Comparison of ENCODE assay signal across 9 cellular contexts in genomic region chr6:30075987-30076311, GRCh38. TPM values are rescaled to one million over a fixed set of nuclear protein-coding genes. Genes with fewer than 3 reads are reported as not detected.
DNase-seq lines count a peak whose midpoint lies in the region; ATAC-seq and TF ChIP-seq lines count a peak whose summit lies in the region.
"Had no signal": no experiment of that assay in that cellular context is flagged by ENCODE, and none has a peak within 500 bp of the region (broad histone marks: within the 10 kb centered on the region; RNA-seq: fewer than 3 reads in every experiment).

No MANE protein-coding gene starts in this region.

- peak overlapping the region; percentile 64 for H3K4me3 Mint-ChIP-seq in memory B cell

- peak; percentile 67 for DNase-seq in HPDE6-E6E7 (ENCODE audit: extremely low spot score)
- DNase-seq in breast epithelium (ENCODE audit: low spot score in 2 of 2), result peak; percentile 87 to 97
- no peak for DNase-seq in memory B cell (ENCODE audit: low spot score in 2 of 2)
- DNase-seq in DMS 273 (lab: John Stamatoyannopoulos, UW; ENCODE audit: unreplicated experiment), result no peak
- no peak for DNase-seq in AML-193 (lab: John Stamatoyannopoulos, UW)

- peak overlapping the region; percentile 42 for H3K27ac Mint-ChIP-seq in memory B cell
- H3K27ac Mint-ChIP-seq: activated naive CD4-positive, alpha-beta T cell treated with anti-CD3 and anti-CD28 coated beads for 36 hours had no signal

- H3K27ac ChIP-seq in BLaER1 (no peak overlapping the region), breast epithelium (peak overlapping the region; percentile 95 to 96)

- H3K36me3 Mint-ChIP-seq in memory B cell, result peaks cover 12% of the 10 kb centered on the region

- H3K9ac ChIP-seq in BLaER1, result no peak overlapping the region

- H3K4me3 ChIP-seq in BLaER1 (no peak overlapping the region), breast epithelium (peak overlapping the region in 2 of 3 donors; percentile 72 to 82)

- peaks cover 38% of the 10 kb centered on the region for H3K4me1 ChIP-seq in BLaER1
- H3K4me1 ChIP-seq in breast epithelium, result no peaks in the 10 kb centered on the region

- peaks cover 44% of the 10 kb centered on the region for H3K27me3 Mint-ChIP-seq in memory B cell

- peaks cover 12% of the 10 kb centered on the region for H3K4me1 Mint-ChIP-seq in memory B cell

- TF ChIP-seq POLR2A in breast epithelium (IDR thresholded peaks at IDR 0.05), result no peak

- ATAC-seq in memory B cell (ENCODE audit: low read depth) (no peak), HG03378 (IDR thresholded peaks at IDR 0.05; ENCODE audit: unreplicated experiment) (no peak), GM21447 (IDR thresholded peaks at IDR 0.05; ENCODE audit: unreplicated experiment) (no peak)

- H3K9me3 Mint-ChIP-seq in memory B cell, result no peaks in the 10 kb centered on the region
- H3K9me3 Mint-ChIP-seq: activated naive CD4-positive, alpha-beta T cell treated with anti-CD3 and anti-CD28 coated beads for 36 hours had no signal

- intact Hi-C loops in breast epithelium (cut with DNase I; ENCODE audit: low total_unique reads), result no loop called here

- peaks cover 44% of the 10 kb centered on the region for H4K20me1 ChIP-seq in BLaER1

- peaks cover 3% of the 10 kb centered on the region; the same call in 1 of the 2 replicates for H3K36me3 ChIP-seq in BLaER1
- no peaks in the 10 kb centered on the region for H3K36me3 ChIP-seq in breast epithelium

- peaks cover 80% of the 10 kb centered on the region for H3K27me3 ChIP-seq in BLaER1
- H3K27me3 ChIP-seq in breast epithelium, result no peaks in the 10 kb centered on the region

- H3K4me2 ChIP-seq in BLaER1, result peak overlapping the region; percentile 86

- no peaks in the 10 kb centered on the region for H3K9me3 ChIP-seq in BLaER1
- H3K9me3 ChIP-seq in breast epithelium, result no peaks in the 10 kb centered on the region

- TF ChIP-seq CTCF in breast epithelium (IDR thresholded peaks at IDR 0.05), result no peak

RNA-seq across cellular contexts. Expression of gene RNF39, which starts 0.4 kb away (rescaled TPM):
- 10 to 100 TPM in 2 of 3 donors, not detected in 1; 11.1 to 40.0 TPM for total RNA-seq in breast epithelium
- total RNA-seq: activated naive CD4-positive, alpha-beta T cell treated with anti-CD3 and anti-CD28 coated beads for 36 hours had no signal

RNA-seq across cellular contexts. Expression of gene PPP1R11, which starts 9.0 kb away (rescaled TPM):
- 10 to 100 TPM; 28.2 to 43.5 (median 35.8) TPM for total RNA-seq in breast epithelium

RNA-seq across cellular contexts. Expression of gene POLR1H, which starts 14.9 kb away (rescaled TPM):
- total RNA-seq in breast epithelium, result 10 to 100 TPM; 14.2 to 39.7 (median 24.1) TPM

RNA-seq across cellular contexts. Expression of gene TRIM31, which starts 36.9 kb away (rescaled TPM):
- total RNA-seq in breast epithelium, result 1 to 10 TPM in 1 of 3 donors, not detected in 2; 3.3 TPM

RNA-seq across cellular contexts. Expression of gene TRIM40, which starts 60.0 kb away (rescaled TPM):
- under 1 TPM in 1 of 3 donors, not detected in 2; 0.33 TPM for total RNA-seq in breast epithelium
- total RNA-seq: activated naive CD4-positive, alpha-beta T cell treated with anti-CD3 and anti-CD28 coated beads for 36 hours had no signal

Comparison
In these comparisons a context has a peak if more than half of its experiments do, and no peak if none do; other contexts are left out.
1. DNase-seq: peak in HPDE6-E6E7 (single experiment) and breast epithelium (2 of 2); none in memory B cell (0 of 2), DMS 273 (single experiment) and AML-193 (0 of 2).